ENCODE assay signal across 18 cellular contexts in genomic region chr16:30600215-30600614, GRCh38. TPM values are rescaled to one million over a fixed set of nuclear protein-coding genes. Genes with fewer than 3 reads are reported as not detected.
DNase-seq lines count a peak whose midpoint lies in the region; ATAC-seq, FAIRE-seq and TF ChIP-seq lines count a peak whose summit lies in the region.
"Had no signal": no experiment of that assay in that cellular context is flagged by ENCODE, and none has a peak within 500 bp of the region (broad histone marks: within the 10 kb centered on the region; RNA-seq: fewer than 3 reads in every experiment).

No MANE protein-coding gene starts in this region.

- TF ChIP-seq EP300 in K562 (IDR thresholded peaks at IDR 0.05; ENCODE audit: low read length) = no peak

- no peak for FAIRE-seq in K562 (lab: Jason Lieb, UNC)

- intact Hi-C loops in K562 (cut with micrococcal nuclease) (no loop called here), psoas muscle (cut with DNase I) (no loop called here)

- TF ChIP-seq CTCF in HEK293 (tag by site-specific recombination; IDR thresholded peaks at IDR 0.05) (no peak), K562 (IDR thresholded peaks at IDR 0.05 in 2 of 3, conservative IDR thresholded peaks at IDR 0.05 in 1 of 3; ENCODE audit: insufficient read depth in 2 of 3, low read depth in 1 of 3, low read length in 3 of 3) (no peak), psoas muscle (IDR thresholded peaks at IDR 0.05) (no peak)

- H3K27ac ChIP-seq in HEK293 (ENCODE audit: extremely low read depth, low read depth, low read length) = no peak overlapping the region
- H3K27ac ChIP-seq in K562 (ENCODE audit: extremely low read depth, low read depth, low read length) = no peak overlapping the region
- no peak overlapping the region for H3K27ac ChIP-seq in psoas muscle

- CTCF ChIA-PET in HEK293 (lab: Yijun Ruan, JAX) (interaction anchor here (0.5 to 2.2 kb wide), 7 partner anchors 28 to 192 kb away, joined by 3 to 11 read pairs (median 6); partner anchors contain the start of genes DCTPP1 and ZNF771), K562 (lab: Yijun Ruan, JAX; ENCODE audit: low intra/inter-chr PET ratio) (no interaction called here)

- WGBS in K562 (ENCODE audit: insufficient coverage, low coverage, missing lambda C conversion rate) = 80% methylated on average over 3 of the region's 3 CpGs
- WGBS in psoas muscle, 3 donors = 92 to 95% (median 93%) methylated on average over 3 of the region's 3 CpGs

- H3K9me3 ChIP-seq in HEK293 (ENCODE audit: control insufficient read depth, insufficient read depth, low read depth, low read length) = no peaks in the 10 kb centered on the region
- H3K9me3 ChIP-seq in K562 (replicated peaks; ENCODE audit: control insufficient read depth, insufficient read depth, low read depth, low read length) = no peaks in the 10 kb centered on the region
- no peaks in the 10 kb centered on the region for H3K9me3 ChIP-seq in psoas muscle
- H3K9me3 ChIP-seq: SK-N-SH had no signal

- H3K4me3 ChIP-seq in HEK293 (ENCODE audit: low read depth, low read length) (no peak overlapping the region), K562 (no peak overlapping the region), psoas muscle (no peak overlapping the region)

- no peaks in the 10 kb centered on the region for H4K20me1 ChIP-seq in K562 (replicated peaks; ENCODE audit: control insufficient read depth, insufficient read depth, low read length)

- ATAC-seq in K562 (no peak), psoas muscle (no peak)
- ATAC-seq: HCT116 had no signal

- H3K9ac ChIP-seq in K562 (ENCODE audit: insufficient read depth in 1 of 2, low read depth in 2 of 2, low read length in 2 of 2) = peak overlapping the region in 1 of 2 experiments; percentile 50; a peak in 1 of 4 replicates
- H3K9ac ChIP-seq: SK-N-SH had no signal

- POLR2A ChIA-PET in HEK293 (lab: Yijun Ruan, JAX) (interaction anchor here (0.5 to 2.2 kb wide), 4 partner anchors 9 to 34 kb away, joined by 6 to 7 read pairs (median 7); partner anchors contain the start of gene ZNF689), K562 (lab: Yijun Ruan, JAX) (interaction anchor here (0.7 to 3.1 kb wide), 2 partner anchors 8 to 10 kb away, joined by 3 to 13 read pairs; partner anchors contain the start of gene ZNF689)

- TF ChIP-seq RAD21 in K562 (CRISPR knock-in tag; conservative IDR thresholded peaks at IDR 0.05 in 1 of 2, IDR thresholded peaks at IDR 0.05 in 1 of 2) = no peak

- in situ Hi-C loops in K562 (cut with MboI) = no loop called here

- H3K9me1 ChIP-seq in K562 (ENCODE audit: control insufficient read depth, insufficient read depth, low read length) = no peaks in the 10 kb centered on the region

- H3K36me3 ChIP-seq in HEK293 (ENCODE audit: control insufficient read depth in 2 of 2, insufficient read depth in 1 of 2, low read length in 2 of 2) (peaks cover 7 to 35% of the 10 kb centered on the region in 2 experiments; a peak in 2 of 3 replicates), K562 (ENCODE audit: control insufficient read depth, insufficient read depth, low read length) (peaks cover 28% of the 10 kb centered on the region), psoas muscle (ENCODE audit: insufficient read depth in 1 of 2, low read depth in 1 of 2) (peaks cover 8 to 19% of the 10 kb centered on the region in 2 donors)

- DNase-seq in NCI-H1105 treated with DMSO at 0.1 percent for 48 hours (lab: John Stamatoyannopoulos, UW) (peak; percentile 18), NCI-H1105 (lab: John Stamatoyannopoulos, UW) (no peak), K562 (ENCODE audit: extremely low read depth in 1 of 4, low spot score in 3 of 4) (no peak), superior temporal gyrus (ENCODE audit: extremely low spot score) (no peak), psoas muscle (no peak)
- DNase-seq: 8988T; CD4-positive, CD25-positive, alpha-beta regulatory T cell; DMS153; GOT3; KBM-7; NCI-H187 treated with DMSO at 0.1 percent for 48 hours; NCI-H345; NCI-H748 treated with DMSO at 0.1 percent for 48 hours; OCI-M1; SHP77 treated with DMSO at 0.1 percent for 48 hours; SK-N-SH had no signal

- H3K4me1 ChIP-seq in HEK293 (ENCODE audit: control insufficient read depth, insufficient read depth, low read length) (no peaks in the 10 kb centered on the region), K562 (replicated peaks in 1 of 2; ENCODE audit: control insufficient read depth in 2 of 2, insufficient read depth in 2 of 2, low read length in 2 of 2) (peaks cover 0 to 12% of the 10 kb centered on the region in 2 experiments; a peak in 2 of 5 replicates), psoas muscle (no peaks in the 10 kb centered on the region)

- BruUV-seq in K562 (replicated peaks; lab: Mats Ljungman, UMichigan) = no TSS peak

- TF ChIP-seq POLR2A in K562 (conservative IDR thresholded peaks at IDR 0.05) = no peak

- no peak overlapping the region for H2AFZ ChIP-seq in K562 (ENCODE audit: low read depth, low read length)

- no peaks in the 10 kb centered on the region for H3K27me3 ChIP-seq in K562 (ENCODE audit: control insufficient read depth in 2 of 2, insufficient read depth in 2 of 2, low read length in 2 of 2)
- no peaks in the 10 kb centered on the region for H3K27me3 ChIP-seq in psoas muscle (ENCODE audit: insufficient read depth in 3 of 3, low read length in 2 of 3)

- no peaks in the 10 kb centered on the region for H3K79me2 ChIP-seq in K562 (ENCODE audit: control insufficient read depth, insufficient read depth, low read length)

- no peak overlapping the region for H3K4me2 ChIP-seq in K562 (ENCODE audit: insufficient read depth, low read length)
- H3K4me2 ChIP-seq: SK-N-SH had no signal

RNA-seq across cellular contexts. Expression of gene ZNF689, which starts 10.0 kb away (rescaled TPM):
- total RNA-seq in K562 (2011; cell fraction: chromatin; rRNA removed; ENCODE audit: low replicate concordance) = 6.2 and 13.7 TPM in 2 replicates
- 11.6 and 16.5 TPM in 2 replicates for total RNA-seq in K562 (2011; cell fraction: nucleolus; rRNA removed)
- 7.8 and 9.5 TPM in 2 replicates for total RNA-seq in K562 (2011; cell fraction: nucleoplasm; rRNA removed)
- 11.4 and 14.6 TPM in 2 replicates for total RNA-seq in K562 (2014; rRNA removed)
- 8.4 and 8.7 TPM in 2 replicates for total RNA-seq in K562 (2014; rRNA removed; fragmentation: Illumina TruSeq; extraction: Trizol)
- total RNA-seq in K562 (2015; rRNA removed; fragmentation: Illumina TruSeq; extraction: Trizol) = 12.0 and 12.1 TPM in 2 replicates
- total RNA-seq in K562 (2021) = 15.4 and 16.9 TPM in 2 replicates
- 8.0 and 9.6 TPM in 2 replicates for polyA plus RNA-seq in K562 (2011; rRNA removed)
- 8.9 and 19.1 TPM in 2 replicates for polyA plus RNA-seq in K562 (2011; cell fraction: cytosol; rRNA removed)
- 8.3 and 9.8 TPM in 2 replicates for polyA plus RNA-seq in K562 (2011; cell fraction: nucleus; rRNA removed)
- polyA plus RNA-seq in K562 (2012) = 7.8 and 9.0 TPM in 2 replicates
- polyA plus RNA-seq in K562 (2014; fragmentation: Illumina TruSeq; extraction: Trizol) = 11.6 and 12.3 TPM in 2 replicates
- polyA plus RNA-seq in K562 (2014; fragmentation: Nextera tagmentation; extraction: Ambion mirVana) = 1 to 10 TPM; 5.4 to 5.7 TPM
- 10.2 and 10.8 TPM in 2 replicates for polyA plus RNA-seq in K562 (2014; rRNA removed)
- 8.2 and 10.0 TPM in 2 replicates for polyA minus RNA-seq in K562 (2011; rRNA and poly(A)+ RNA removed)
- 11.1 TPM in 2 replicates for polyA minus RNA-seq in K562 (2011; cell fraction: cytosol; rRNA and poly(A)+ RNA removed)
- polyA minus RNA-seq in K562 (2011; cell fraction: nucleus; rRNA and poly(A)+ RNA removed) = 7.8 and 8.9 TPM in 2 replicates
- total RNA-seq in psoas muscle = 1 to 10 TPM; 3.4 to 9.6 (median 5.8) TPM
- polyA plus RNA-seq in psoas muscle = 1 to 10 TPM; 3.6 to 6.1 (median 5.4) TPM

RNA-seq across cellular contexts. Expression of gene ZNF785, which starts 14.7 kb away (rescaled TPM):
- total RNA-seq in K562 (2011; cell fraction: chromatin; rRNA removed; ENCODE audit: low replicate concordance) = 39.3 and 45.4 TPM in 2 replicates
- 37.5 and 42.2 TPM in 2 replicates for total RNA-seq in K562 (2011; cell fraction: nucleolus; rRNA removed)
- 41.3 and 53.4 TPM in 2 replicates for total RNA-seq in K562 (2011; cell fraction: nucleoplasm; rRNA removed)
- total RNA-seq in K562 (2014; rRNA removed) (6.9 and 7.2 TPM in 2 replicates), K562 (2014; rRNA removed; fragmentation: Illumina TruSeq; extraction: Trizol) (4.6 and 4.8 TPM in 2 replicates), K562 (2015; rRNA removed; fragmentation: Illumina TruSeq; extraction: Trizol) (6.2 and 6.4 TPM in 2 replicates), K562 (2021) (9.7 and 11.6 TPM in 2 replicates), psoas muscle (1 to 10 TPM; 3.4 to 5.4 (median 3.9) TPM)
- polyA plus RNA-seq in K562 (2011; rRNA removed) (10.6 and 12.4 TPM in 2 replicates), K562 (2014; fragmentation: Illumina TruSeq; extraction: Trizol) (4.7 and 5.0 TPM in 2 replicates), K562 (2014; fragmentation: Nextera tagmentation; extraction: Ambion mirVana) (under 1 TPM; 0.64 to 0.70 TPM), K562 (2014; rRNA removed) (11.0 and 12.4 TPM in 2 replicates), psoas muscle (1 to 10 TPM; 1.3 to 2.8 (median 1.5) TPM)
- 10.0 and 13.3 TPM in 2 replicates for polyA plus RNA-seq in K562 (2011; cell fraction: cytosol; rRNA removed)
- polyA plus RNA-seq in K562 (2011; cell fraction: nucleus; rRNA removed) = 18.3 and 22.4 TPM in 2 replicates
- 6.7 and 11.9 TPM in 2 replicates for polyA plus RNA-seq in K562 (2012)
- polyA minus RNA-seq in K562 (2011; rRNA and poly(A)+ RNA removed) = 7.4 and 8.3 TPM in 2 replicates
- polyA minus RNA-seq in K562 (2011; cell fraction: cytosol; rRNA and poly(A)+ RNA removed) = 4.4 and 4.9 TPM in 2 replicates
- polyA minus RNA-seq in K562 (2011; cell fraction: nucleus; rRNA and poly(A)+ RNA removed) = 13.5 and 16.0 TPM in 2 replicates

RNA-seq across cellular contexts. Expression of gene ZNF688, which starts 28.7 kb away (rescaled TPM):
- total RNA-seq in K562 (2011; cell fraction: chromatin; rRNA removed; ENCODE audit: low replicate concordance) = 3.6 and 5.4 TPM in 2 replicates
- 6.8 and 7.0 TPM in 2 replicates for total RNA-seq in K562 (2011; cell fraction: nucleolus; rRNA removed)
- total RNA-seq in K562 (2011; cell fraction: nucleoplasm; rRNA removed) = 4.0 and 5.1 TPM in 2 replicates
- total RNA-seq in K562 (2014; rRNA removed) = 7.7 and 12.9 TPM in 2 replicates
- total RNA-seq in K562 (2014; rRNA removed; fragmentation: Illumina TruSeq; extraction: Trizol) = 1.4 and 2.8 TPM in 2 replicates
- 4.1 and 5.2 TPM in 2 replicates for total RNA-seq in K562 (2015; rRNA removed; fragmentation: Illumina TruSeq; extraction: Trizol)
- total RNA-seq in K562 (2021) = 4.5 and 5.1 TPM in 2 replicates
- polyA plus RNA-seq in K562 (2011; rRNA removed) = 2.4 TPM in 2 replicates
- polyA plus RNA-seq in K562 (2011; cell fraction: cytosol; rRNA removed) = 2.2 and 5.7 TPM in 2 replicates
- polyA plus RNA-seq in K562 (2011; cell fraction: nucleus; rRNA removed) = 5.7 and 7.6 TPM in 2 replicates
- polyA plus RNA-seq in K562 (2012) = 5.9 and 6.0 TPM in 2 replicates
- 5.4 and 7.0 TPM in 2 replicates for polyA plus RNA-seq in K562 (2014; fragmentation: Illumina TruSeq; extraction: Trizol)
- polyA plus RNA-seq in K562 (2014; fragmentation: Nextera tagmentation; extraction: Ambion mirVana) = under 1 TPM; 0.48 TPM
- 4.6 and 12.5 TPM in 2 replicates for polyA plus RNA-seq in K562 (2014; rRNA removed)
- polyA minus RNA-seq in K562 (2011; rRNA and poly(A)+ RNA removed) = 0.53 and 1.1 TPM in 2 replicates
- 1.2 and 4.2 TPM in 2 replicates for polyA minus RNA-seq in K562 (2011; cell fraction: cytosol; rRNA and poly(A)+ RNA removed)
- polyA minus RNA-seq in K562 (2011; cell fraction: nucleus; rRNA and poly(A)+ RNA removed) = 2.8 and 4.2 TPM in 2 replicates
- total RNA-seq in psoas muscle = 10 to 100 TPM; 11.7 to 21.2 (median 16.5) TPM
- 10 to 100 TPM; 11.1 to 15.6 (median 13.5) TPM for polyA plus RNA-seq in psoas muscle

RNA-seq across cellular contexts. Expression of gene ZNF764, which starts 42.0 kb away (rescaled TPM):
- 7.9 and 19.4 TPM in 2 replicates for total RNA-seq in K562 (2011; cell fraction: chromatin; rRNA removed; ENCODE audit: low replicate concordance)
- total RNA-seq in K562 (2011; cell fraction: nucleolus; rRNA removed) = 19.1 and 19.7 TPM in 2 replicates
- total RNA-seq in K562 (2011; cell fraction: nucleoplasm; rRNA removed) = 15.4 and 16.3 TPM in 2 replicates
- total RNA-seq in K562 (2014; rRNA removed) (9.5 and 9.8 TPM in 2 replicates), K562 (2014; rRNA removed; fragmentation: Illumina TruSeq; extraction: Trizol) (2.4 and 2.5 TPM in 2 replicates), K562 (2015; rRNA removed; fragmentation: Illumina TruSeq; extraction: Trizol) (4.1 and 4.6 TPM in 2 replicates), K562 (2021) (10.1 and 11.1 TPM in 2 replicates), psoas muscle (1 to 10 TPM; 2.7 to 8.7 (median 5.2) TPM)
- polyA plus RNA-seq in K562 (2011; rRNA removed) (3.9 and 7.1 TPM in 2 replicates), K562 (2014; fragmentation: Illumina TruSeq; extraction: Trizol) (4.1 and 4.3 TPM in 2 replicates), K562 (2014; fragmentation: Nextera tagmentation; extraction: Ambion mirVana) (under 1 TPM; 0.69 to 0.81 TPM), K562 (2014; rRNA removed) (8.7 and 10.0 TPM in 2 replicates), psoas muscle (1 to 10 TPM; 1.9 to 5.1 (median 3.0) TPM)
- 11.4 and 13.8 TPM in 2 replicates for polyA plus RNA-seq in K562 (2011; cell fraction: cytosol; rRNA removed)
- polyA plus RNA-seq in K562 (2011; cell fraction: nucleus; rRNA removed) = 15.5 and 22.5 TPM in 2 replicates
- 5.2 and 7.9 TPM in 2 replicates for polyA plus RNA-seq in K562 (2012)
- polyA minus RNA-seq in K562 (2011; rRNA and poly(A)+ RNA removed) = 1.5 and 1.9 TPM in 2 replicates
- polyA minus RNA-seq in K562 (2011; cell fraction: cytosol; rRNA and poly(A)+ RNA removed) = 3.7 and 7.2 TPM in 2 replicates
- 6.1 and 7.3 TPM in 2 replicates for polyA minus RNA-seq in K562 (2011; cell fraction: nucleus; rRNA and poly(A)+ RNA removed)

RNA-seq across cellular contexts. Expression of gene PRR14, which starts 50.5 kb away (rescaled TPM):
- total RNA-seq in K562 (2011; cell fraction: chromatin; rRNA removed; ENCODE audit: low replicate concordance) = 27.0 and 46.3 TPM in 2 replicates
- 23.7 and 30.5 TPM in 2 replicates for total RNA-seq in K562 (2011; cell fraction: nucleolus; rRNA removed)
- 29.4 and 33.8 TPM in 2 replicates for total RNA-seq in K562 (2011; cell fraction: nucleoplasm; rRNA removed)
- 15.6 and 20.2 TPM in 2 replicates for total RNA-seq in K562 (2014; rRNA removed)
- 6.5 and 6.8 TPM in 2 replicates for total RNA-seq in K562 (2014; rRNA removed; fragmentation: Illumina TruSeq; extraction: Trizol)
- 11.5 and 12.5 TPM in 2 replicates for total RNA-seq in K562 (2015; rRNA removed; fragmentation: Illumina TruSeq; extraction: Trizol)
- 62.1 and 63.1 TPM in 2 replicates for total RNA-seq in K562 (2021)
- 10.0 and 13.0 TPM in 2 replicates for polyA plus RNA-seq in K562 (2011; rRNA removed)
- polyA plus RNA-seq in K562 (2011; cell fraction: cytosol; rRNA removed) = 6.7 and 10.3 TPM in 2 replicates
- polyA plus RNA-seq in K562 (2011; cell fraction: nucleus; rRNA removed) = 58.6 and 70.0 TPM in 2 replicates
- 29.3 and 46.6 TPM in 2 replicates for polyA plus RNA-seq in K562 (2012)
- polyA plus RNA-seq in K562 (2014; fragmentation: Illumina TruSeq; extraction: Trizol) = 23.8 and 38.3 TPM in 2 replicates
- polyA plus RNA-seq in K562 (2014; fragmentation: Nextera tagmentation; extraction: Ambion mirVana) = 1 to 10 TPM; 2.2 to 2.3 TPM
- polyA plus RNA-seq in K562 (2014; rRNA removed) = 20.5 and 26.7 TPM in 2 replicates
- polyA minus RNA-seq in K562 (2011; rRNA and poly(A)+ RNA removed) = 3.1 and 4.4 TPM in 2 replicates
- polyA minus RNA-seq in K562 (2011; cell fraction: cytosol; rRNA and poly(A)+ RNA removed) = 7.0 and 17.7 TPM in 2 replicates
- polyA minus RNA-seq in K562 (2011; cell fraction: nucleus; rRNA and poly(A)+ RNA removed) = 14.7 and 23.4 TPM in 2 replicates
- total RNA-seq in psoas muscle = 10 to 100 TPM; 13.4 to 26.4 (median 15.9) TPM
- polyA plus RNA-seq in psoas muscle = 10 to 100 TPM; 23.8 to 26.8 (median 25.5) TPM
